Comparison of ENCODE assay signal across 7 cellular contexts in the genomic region with DNA sequence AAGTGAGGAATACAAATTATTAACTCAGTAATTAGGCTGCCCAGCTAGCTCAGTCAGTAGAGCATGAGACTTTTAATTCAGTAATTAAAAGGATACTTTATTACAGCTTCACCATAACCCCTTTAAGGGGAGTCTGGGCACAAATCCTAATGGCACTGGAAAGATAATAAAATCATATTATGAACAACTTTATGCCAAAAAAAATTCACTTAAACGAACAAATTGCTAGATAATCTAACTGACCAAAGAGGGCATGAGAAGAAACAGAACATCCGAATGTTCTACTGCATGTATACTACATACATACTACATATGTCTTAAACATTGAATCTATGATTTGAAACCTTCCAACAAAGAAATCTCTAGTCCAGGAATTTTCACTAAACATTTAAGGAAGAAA.
"Had no signal": no experiment of that assay in that cellular context is flagged by ENCODE, and none has a peak within 500 bp of the region (broad histone marks: within the 10 kb centered on the region; RNA-seq: fewer than 3 reads in every experiment).

No MANE protein-coding gene starts in this region.

- H3K9ac ChIP-seq: KMS-11 had no signal

- H3K27ac ChIP-seq: HL-60, KMS-11 had no signal

- H3K4me3 ChIP-seq: K562 had no signal

- DNase-seq: IMR-90, KBM-7, KG1 had no signal

- H3K4me2 ChIP-seq: KMS-11 had no signal

- ATAC-seq: HepG2, K562 had no signal
